In genomic region chr6:11033825-11034224, GRCh38 we compare ENCODE assay signal across 19 cellular contexts. TPM values are rescaled to one million over a fixed set of nuclear protein-coding genes. Genes with fewer than 3 reads are reported as not detected.
DNase-seq lines count a peak whose midpoint lies in the region; ATAC-seq, FAIRE-seq and TF ChIP-seq lines count a peak whose summit lies in the region.
"Had no signal": no experiment of that assay in that cellular context is flagged by ENCODE, and none has a peak within 500 bp of the region (broad histone marks: within the 10 kb centered on the region; RNA-seq: fewer than 3 reads in every experiment).

No MANE protein-coding gene starts in this region.

- no peak for FAIRE-seq in A549 (lab: Jason Lieb, UNC)

- no peak overlapping the region for H3K27ac ChIP-seq in A549
- H3K27ac ChIP-seq in HCT116 (ENCODE audit: low read depth, low read length): no peak overlapping the region
- H3K27ac ChIP-seq: coronary artery, skin epidermis, stomach had no signal

- H3K9me2 ChIP-seq in HCT116 (ENCODE audit: insufficient read depth): no peaks in the 10 kb centered on the region

- H3K9me3 ChIP-seq in A549: no peaks in the 10 kb centered on the region
- H3K9me3 ChIP-seq in HCT116 (ENCODE audit: control insufficient read depth in 1 of 2, insufficient read depth in 1 of 2, low read depth in 1 of 2, low read length in 2 of 2): no peaks in the 10 kb centered on the region
- no peaks in the 10 kb centered on the region for H3K9me3 ChIP-seq in adipocyte (ENCODE audit: control insufficient read depth, low read length)
- H3K9me3 ChIP-seq: stomach had no signal

- RAD21 ChIA-PET in HCT116 (lab: Charles Lee; ENCODE audit: low non-redundant PET in 1 of 2, low total read pairs in 2 of 2, uncharacterized antibody in 2 of 2, unreplicated experiment in 2 of 2): no interaction called here

- H3K27me3 ChIP-seq in HCT116 (ENCODE audit: insufficient read depth, low read length) (no peaks in the 10 kb centered on the region), adipocyte (replicated peaks; ENCODE audit: control insufficient read depth, insufficient read depth, low read length) (no peaks in the 10 kb centered on the region), H7 (ENCODE audit: control insufficient read depth, insufficient read depth, low read length) (no peaks in the 10 kb centered on the region)

- TF ChIP-seq CTCF in A549 (IDR thresholded peaks at IDR 0.05) (no peak), HCT116 (IDR thresholded peaks at IDR 0.05 in 2 of 3, conservative IDR thresholded peaks at IDR 0.05 in 1 of 3; ENCODE audit: borderline replicate concordance in 1 of 3, insufficient read depth in 1 of 3, low read depth in 2 of 3, low read length in 2 of 3) (no peak)

- H3K9ac ChIP-seq in HCT116 (ENCODE audit: low read length) (no peak overlapping the region), adipocyte (ENCODE audit: low read length) (no peak overlapping the region)

- H3K4me2 ChIP-seq in A549: peak overlapping the region; percentile 8; the same call in 1 of the 3 replicates
- H3K4me2 ChIP-seq in HCT116 (ENCODE audit: low read length): no peak overlapping the region

- H3K79me2 ChIP-seq in HCT116 (ENCODE audit: insufficient read depth, low read length): no peaks in the 10 kb centered on the region

- H3K4me3 ChIP-seq in A549: no peak overlapping the region
- no peak overlapping the region for H3K4me3 ChIP-seq in HCT116 (replicated peaks in 1 of 2; ENCODE audit: low read depth in 1 of 2, low read length in 2 of 2)
- no peak overlapping the region for H3K4me3 ChIP-seq in adipocyte (ENCODE audit: low read length)
- H3K4me3 ChIP-seq in H7 (ENCODE audit: insufficient read depth, low read depth, low read length): no peak overlapping the region
- H3K4me3 ChIP-seq: coronary artery, skin epidermis, stomach had no signal

- intact Hi-C loops in HCT116 (cut with micrococcal nuclease): no loop called here

- peak overlapping the region; percentile 22 for H2AFZ ChIP-seq in HCT116 (ENCODE audit: low read depth, low read length, poor library complexity, severe bottlenecking)

- CTCF ChIA-PET in A549 (lab: Yijun Ruan, JAX) (interaction anchor here (1.6 to 1.7 kb wide), 2 partner anchors 9 to 82 kb away, joined by 3 to 5 read pairs; no protein-coding TSS in a partner anchor), HCT116 (lab: Charles Lee) (no interaction called here)

- peaks cover 27% of the 10 kb centered on the region for H3K4me1 ChIP-seq in A549
- peaks cover 0 to 7% of the 10 kb centered on the region in 2 experiments; a peak in 1 of 4 replicates for H3K4me1 ChIP-seq in HCT116 (ENCODE audit: control insufficient read depth in 1 of 2, insufficient read depth in 2 of 2, low read length in 2 of 2)
- peaks cover 3% of the 10 kb centered on the region for H3K4me1 ChIP-seq in adipocyte (ENCODE audit: control insufficient read depth, insufficient read depth, low read length)
- H3K4me1 ChIP-seq: stomach had no signal

- DNase-seq in A549 (ENCODE audit: low read depth in 1 of 2, low spot score in 1 of 2): no peak
- DNase-seq in HCT116 (ENCODE audit: low read depth, low spot score): no peak
- DNase-seq in adipocyte (ENCODE audit: low read depth): peak; percentile 56
- DNase-seq in glomerular visceral epithelial cell (ENCODE audit: extremely low spot score): peak; percentile 18
- DNase-seq in H7: no peak
- DNase-seq in activated T-cell treated with anti-CD3 and anti-CD28 coated beads for 4 hours: no peak
- DNase-seq: activated CD8-positive, alpha-beta memory T cell treated with anti-CD3 and anti-CD28 coated beads, Interleukin-2, amount 50 U/mL, for 4 hours; activated naive CD8-positive, alpha-beta T cell treated with anti-CD3 and anti-CD28 coated beads for 36 hours; AML-193; DMS153; NCI-H1105 treated with DMSO at 0.1 percent for 48 hours; NCI-H446; stomach; T-helper 1 cell had no signal

- TF ChIP-seq RAD21 in A549 (conservative IDR thresholded peaks at IDR 0.05 in 1 of 2, IDR thresholded peaks at IDR 0.05 in 1 of 2) (no peak), HCT116 (IDR thresholded peaks at IDR 0.05; ENCODE audit: low read depth) (no peak)

- TF ChIP-seq EP300 in A549 (IDR thresholded peaks at IDR 0.05): no peak

- POLR2A ChIA-PET in A549 (lab: Yijun Ruan, JAX): interaction anchor here (1.0 kb wide), 1 partner anchor 10 kb away, joined by 3 read pairs; no protein-coding TSS in a partner anchor
- POLR2A ChIA-PET in HCT116 (lab: Charles Lee): no interaction called here

- H4K20me1 ChIP-seq in HCT116 (ENCODE audit: insufficient read depth): no peaks in the 10 kb centered on the region

- H3K36me3 ChIP-seq in HCT116 (ENCODE audit: control insufficient read depth in 1 of 2, insufficient read depth in 2 of 2, low read length in 2 of 2): no peaks in the 10 kb centered on the region
- no peaks in the 10 kb centered on the region for H3K36me3 ChIP-seq in adipocyte (ENCODE audit: control insufficient read depth, insufficient read depth, low read length, severe bottlenecking)
- no peaks in the 10 kb centered on the region for H3K36me3 ChIP-seq in H7 (replicated peaks; ENCODE audit: control insufficient read depth, insufficient read depth, low read length)
- H3K36me3 ChIP-seq: stomach had no signal

- ATAC-seq in A549 (no peak), HCT116 (no peak), GM18498 (IDR thresholded peaks at IDR 0.05; ENCODE audit: unreplicated experiment) (no peak), HG02885 (IDR thresholded peaks at IDR 0.05; ENCODE audit: poor library complexity, unreplicated experiment) (no peak)
- ATAC-seq: esophagus mucosa had no signal

- no TSS peak for BruUV-seq in HCT116 (replicated peaks; lab: Mats Ljungman, UMichigan)

- TF ChIP-seq POLR2A in A549 (IDR thresholded peaks at IDR 0.05; ENCODE audit: low read length) (no peak), HCT116 (IDR thresholded peaks at IDR 0.05; ENCODE audit: borderline replicate concordance, extremely low read depth, insufficient read depth, insufficient read length) (no peak)

TF ChIP-seq in A549, 52 proteins besides CTCF, POLR2A, EP300 and RAD21 (continues in another document):
- TF ChIP-seq E2F6 (IDR thresholded peaks at IDR 0.05; ENCODE audit: borderline replicate concordance, low read depth) (no peak), MAZ (IDR thresholded peaks at IDR 0.05; ENCODE audit: borderline replicate concordance, low read depth, low read length) (no peak), ATOH8 (CRISPR knock-in tag; IDR thresholded peaks at IDR 0.05; ENCODE audit: low read depth) (no peak)

TF ChIP-seq in HCT116, 20 proteins besides CTCF, POLR2A, EP300 and RAD21 (continues in another document):
- no peak for TF ChIP-seq SIN3A (IDR thresholded peaks at IDR 0.05; ENCODE audit: low read depth)
- no peak for TF ChIP-seq EZH2phosphoT487 (IDR thresholded peaks at IDR 0.05; ENCODE audit: borderline replicate concordance)
- no peak for TF ChIP-seq SRF (IDR thresholded peaks at IDR 0.05; ENCODE audit: low read depth)
- no peak for TF ChIP-seq YY1 (IDR thresholded peaks at IDR 0.05; ENCODE audit: extremely low read depth, insufficient replicate concordance, low read depth, low read length)
- no peak for TF ChIP-seq MAX (IDR thresholded peaks at IDR 0.05)
- no peak for TF ChIP-seq ELF1 (IDR thresholded peaks at IDR 0.05; ENCODE audit: borderline replicate concordance, low read depth)
- no peak for TF ChIP-seq EGR1 (IDR thresholded peaks at IDR 0.05; ENCODE audit: low read depth)
- no peak for TF ChIP-seq TCF7L2 (IDR thresholded peaks at IDR 0.05; ENCODE audit: borderline replicate concordance, extremely low read depth, insufficient read depth, insufficient read length)
- TF ChIP-seq FOSL1 (IDR thresholded peaks at IDR 0.05; ENCODE audit: low read depth): no peak
- TF ChIP-seq ZNF274 (IDR thresholded peaks at IDR 0.05; ENCODE audit: low read depth, low read length): no peak

RNA-seq across cellular contexts. Expression of gene ELOVL2, which starts 10.3 kb away (rescaled TPM):
- polyA plus RNA-seq in A549 (2011; rRNA removed): 12.1 and 15.5 TPM in 2 replicates
- 3.5 and 4.5 TPM in 2 replicates for polyA plus RNA-seq in A549 (2012; cell fraction: cytosol; rRNA removed)
- polyA plus RNA-seq in A549 (2012; cell fraction: nucleus; rRNA removed): 1.9 and 3.0 TPM in 2 replicates
- polyA plus RNA-seq in A549 (2017; fragmentation: RNase III; extraction: RNeasy Plus Mini Kit Qiagen cat#74134 plus additional on column Dnase treatment): 10.6 to 12.4 TPM (median 11.4 TPM) in 3 replicates
- 7.1 and 7.2 TPM in 2 replicates for polyA minus RNA-seq in A549 (2011; rRNA and poly(A)+ RNA removed)
- 0.07 TPM for total RNA-seq in HCT116 (2021; ENCODE audit: unreplicated experiment)
- 0.04 TPM in 2 replicates for polyA plus RNA-seq in HCT116 (2012)
- total RNA-seq in H7 (2014; rRNA removed; shearing (Covaris generic)): 1.0 and 2.6 TPM in 2 replicates
- total RNA-seq: activated naive CD8-positive, alpha-beta T cell treated with anti-CD3 and anti-CD28 coated beads for 36 hours had no signal

RNA-seq across cellular contexts. Expression of gene SMIM13, which starts 59.8 kb away (rescaled TPM):
- polyA plus RNA-seq in A549 (2011; rRNA removed) (11.3 and 12.7 TPM in 2 replicates), A549 (2017; fragmentation: RNase III; extraction: RNeasy Plus Mini Kit Qiagen cat#74134 plus additional on column Dnase treatment) (12.5 to 12.8 TPM (median 12.7 TPM) in 3 replicates)
- 3.8 and 4.4 TPM in 2 replicates for polyA plus RNA-seq in A549 (2012; cell fraction: cytosol; rRNA removed)
- 2.0 and 3.0 TPM in 2 replicates for polyA plus RNA-seq in A549 (2012; cell fraction: nucleus; rRNA removed)
- 5.0 and 5.3 TPM in 2 replicates for polyA minus RNA-seq in A549 (2011; rRNA and poly(A)+ RNA removed)
- total RNA-seq in HCT116 (2021; ENCODE audit: unreplicated experiment): 15.7 TPM
- polyA plus RNA-seq in HCT116 (2012): 6.6 and 7.5 TPM in 2 replicates
- 4.2 and 5.7 TPM in 2 replicates for total RNA-seq in H7 (2014; rRNA removed; shearing (Covaris generic))

Comparison
In these comparisons a context has a peak if more than half of its experiments do, and no peak if none do; other contexts are left out.
1. DNase-seq: peak in adipocyte (single experiment) and glomerular visceral epithelial cell (single experiment); none in A549 (0 of 2), HCT116 (single experiment), H7 (single experiment) and activated T-cell treated with anti-CD3 and anti-CD28 coated beads for 4 hours (single experiment).